In the genomic region with DNA sequence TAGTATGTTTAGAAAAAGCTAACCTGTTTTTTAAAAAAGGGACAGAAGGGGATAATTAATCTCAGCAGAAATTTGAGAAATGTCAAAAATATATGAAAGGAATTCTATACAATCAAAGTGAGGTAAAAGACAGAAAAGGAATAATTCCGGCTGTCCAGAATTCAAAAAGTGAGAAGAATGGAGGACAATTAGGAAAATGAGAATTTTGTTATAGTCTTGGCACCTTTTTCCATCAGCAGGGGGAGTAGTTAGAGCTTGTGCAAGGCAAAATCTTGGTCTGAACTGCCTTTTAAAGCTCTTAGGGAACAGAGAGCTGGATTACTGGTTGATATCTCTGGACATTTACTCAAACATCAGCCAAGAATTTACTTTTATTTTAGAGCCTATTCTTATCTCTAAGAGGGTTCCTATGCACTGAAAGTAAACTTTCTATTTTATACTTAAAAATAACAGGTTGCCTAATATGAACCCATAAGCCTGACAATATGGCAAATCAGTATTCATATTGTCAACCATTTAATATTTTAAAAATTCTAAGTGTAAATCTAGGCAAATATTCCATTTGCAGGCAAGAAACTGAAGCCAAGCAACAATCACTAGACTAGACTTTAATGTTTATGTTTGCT, we compare ENCODE assay signal across 8 cellular contexts.
A peak's percentile ranks its signal among the peaks of the same experiment; 100 is the strongest.
DNase-seq lines count a peak whose midpoint lies in the region; ATAC-seq and TF ChIP-seq lines count a peak whose summit lies in the region.

No MANE protein-coding gene starts in this region.

- H3K27ac ChIP-seq in adrenal gland: no peak overlapping the region

- DNase-seq in Caki2 (ENCODE audit: low read depth) (peak; percentile 6), KBM-7 (peak; percentile 39), adrenal gland (peak in 1 of 7 donors; percentile 8), left kidney (ENCODE audit: low read depth, low spot score) (peak; percentile 52)
- no peak for DNase-seq in activated CD8-positive, alpha-beta memory T cell treated with anti-CD3 and anti-CD28 coated beads, Interleukin-2, amount 50 U/mL, for 48 hours

- H3K36me3 ChIP-seq in adrenal gland (replicated peaks in 1 of 2): no peaks in the 10 kb centered on the region

- TF ChIP-seq POLR2A in adrenal gland (IDR thresholded peaks at IDR 0.05): no peak

- no peaks in the 10 kb centered on the region for H3K27me3 ChIP-seq in adrenal gland

- intact Hi-C loops in adrenal gland (cut with DNase I): loop anchor here (10.0 kb wide), 2 partner anchors 89 to 231 kb away; no protein-coding TSS in a partner anchor

- 49 to 55% (median 52%) methylated on average over 1 of the region's 1 CpG for WGBS in adrenal gland, 4 donors

- ATAC-seq in GM18909 (IDR thresholded peaks at IDR 0.05; ENCODE audit: poor library complexity, unreplicated experiment): no peak
- ATAC-seq in HG03432 (IDR thresholded peaks at IDR 0.05; ENCODE audit: unreplicated experiment): no peak
- no peak for ATAC-seq in GM21619 (IDR thresholded peaks at IDR 0.05; ENCODE audit: unreplicated experiment)

- no peak overlapping the region for H3K4me3 ChIP-seq in adrenal gland

- peak in 5 of 6 experiments; percentile 13 to 58 (median 48) for TF ChIP-seq CTCF in adrenal gland (IDR thresholded peaks at IDR 0.05)

- H3K9me3 ChIP-seq in adrenal gland (replicated peaks in 1 of 3): no peaks in the 10 kb centered on the region

- H3K4me1 ChIP-seq in adrenal gland (replicated peaks in 1 of 2): no peaks in the 10 kb centered on the region

- in situ Hi-C loops in Caki2 (cut with HindIII; ENCODE audit: low pct_unique_long_range_greater_than_20kb, low sequenced_read_pairs) (no loop called here), KBM-7 (cut with MboI; ENCODE audit: low pct_unique_long_range_greater_than_20kb, low sequenced_read_pairs) (loop anchor here (25.0 kb wide), 1 partner anchor 208 kb away; no protein-coding TSS in a partner anchor)
